Comparison of ENCODE assay signal across 19 cellular contexts in genomic region chr6:118319890-118320289, GRCh38.
A peak's percentile ranks its signal among the peaks of the same experiment; 100 is the strongest.
DNase-seq lines count a peak whose midpoint lies in the region; ATAC-seq, FAIRE-seq and TF ChIP-seq lines count a peak whose summit lies in the region.
"Had no signal": no experiment of that assay in that cellular context is flagged by ENCODE, and none has a peak within 500 bp of the region (broad histone marks: within the 10 kb centered on the region; RNA-seq: fewer than 3 reads in every experiment).

No MANE protein-coding gene starts in this region.

- no peak overlapping the region for H3K9ac ChIP-seq in K562 (ENCODE audit: insufficient read depth in 1 of 2, low read depth in 2 of 2, low read length in 2 of 2)
- H3K9ac ChIP-seq: BLaER1 had no signal

- no peaks in the 10 kb centered on the region for H3K9me1 ChIP-seq in K562 (ENCODE audit: control insufficient read depth, insufficient read depth, low read length)

- no peaks in the 10 kb centered on the region for H3K36me3 ChIP-seq in K562 (ENCODE audit: control insufficient read depth, insufficient read depth, low read length)
- H3K36me3 ChIP-seq: BLaER1, brain microvascular endothelial cell had no signal

- WGBS in K562 (ENCODE audit: insufficient coverage, low coverage, missing lambda C conversion rate), result 0% methylated on average over 3 of the region's 3 CpGs

- TF ChIP-seq RAD21 in K562 (CRISPR knock-in tag; conservative IDR thresholded peaks at IDR 0.05 in 1 of 2, IDR thresholded peaks at IDR 0.05 in 1 of 2), result peak in 1 of 2 experiments; percentile 38; a peak in 2 of 4 replicates

- no peak overlapping the region for H3K4me2 ChIP-seq in K562 (ENCODE audit: insufficient read depth, low read length)
- H3K4me2 ChIP-seq: BLaER1 had no signal

- H3K9me3 ChIP-seq in K562 (replicated peaks; ENCODE audit: control insufficient read depth, insufficient read depth, low read depth, low read length), result no peaks in the 10 kb centered on the region
- H3K9me3 ChIP-seq: BLaER1 had no signal

- H3K4me3 ChIP-seq in K562, result no peak overlapping the region
- H3K4me3 ChIP-seq: BLaER1, SK-N-MC had no signal

- ATAC-seq in K562 (peak; percentile 56; the same call in 1 of the 3 replicates), HG03432 (IDR thresholded peaks at IDR 0.05; ENCODE audit: unreplicated experiment) (no peak), HG03565 (IDR thresholded peaks at IDR 0.05; ENCODE audit: unreplicated experiment) (no peak), natural killer cell (no peak)
- ATAC-seq: activated CD8-positive, alpha-beta memory T cell treated with anti-CD3 and anti-CD28 coated beads, Interleukin-2, amount 10 ng/mL, durations not matched to agents 7 days and 5 days had no signal

- CTCF ChIA-PET in K562 (lab: Yijun Ruan, JAX; ENCODE audit: low intra/inter-chr PET ratio), result no interaction called here

- H3K79me2 ChIP-seq in K562 (ENCODE audit: control insufficient read depth, insufficient read depth, low read length), result no peaks in the 10 kb centered on the region

- no peak overlapping the region for H3K4me3 Mint-ChIP-seq in natural killer cell
- H3K4me3 Mint-ChIP-seq: activated CD8-positive, alpha-beta memory T cell treated with anti-CD3 and anti-CD28 coated beads, Interleukin-2, amount 10 ng/mL, durations not matched to agents 7 days and 5 days; immature natural killer cell had no signal

- intact Hi-C loops in K562 (cut with micrococcal nuclease) (no loop called here), natural killer cell (cut with micrococcal nuclease) (no loop called here)

- no peak overlapping the region for H3K27ac Mint-ChIP-seq in natural killer cell
- H3K27ac Mint-ChIP-seq: activated CD8-positive, alpha-beta memory T cell treated with anti-CD3 and anti-CD28 coated beads, Interleukin-2, amount 10 ng/mL, durations not matched to agents 7 days and 5 days; immature natural killer cell had no signal

- no peaks in the 10 kb centered on the region for H3K9me3 Mint-ChIP-seq in natural killer cell
- H3K9me3 Mint-ChIP-seq: immature natural killer cell had no signal

- FAIRE-seq in GM12892 (lab: Jason Lieb, UNC), result peak; percentile 58
- FAIRE-seq in K562 (lab: Jason Lieb, UNC), result no peak
- FAIRE-seq: GM18507 had no signal

- in situ Hi-C loops in K562 (cut with MboI), result no loop called here

- POLR2A ChIA-PET in K562 (lab: Yijun Ruan, JAX), result interaction anchor here (1.1 kb wide), 1 partner anchor 11 kb away, joined by 3 read pairs; no protein-coding TSS in a partner anchor

- TF ChIP-seq CTCF in K562 (IDR thresholded peaks at IDR 0.05 in 2 of 3, conservative IDR thresholded peaks at IDR 0.05 in 1 of 3; ENCODE audit: insufficient read depth in 2 of 3, low read depth in 1 of 3, low read length in 3 of 3) (peak in 1 of 3 experiments; percentile 44; a peak in 2 of 6 replicates), natural killer cell (IDR thresholded peaks at IDR 0.05) (no peak)

- TF ChIP-seq EP300 in K562 (IDR thresholded peaks at IDR 0.05; ENCODE audit: low read length), result no peak

- H3K4me1 Mint-ChIP-seq in natural killer cell, result no peaks in the 10 kb centered on the region
- H3K4me1 Mint-ChIP-seq: activated CD8-positive, alpha-beta memory T cell treated with anti-CD3 and anti-CD28 coated beads, Interleukin-2, amount 10 ng/mL, durations not matched to agents 7 days and 5 days; immature natural killer cell had no signal

- no peaks in the 10 kb centered on the region for H3K4me1 ChIP-seq in K562 (replicated peaks in 1 of 2; ENCODE audit: control insufficient read depth in 2 of 2, insufficient read depth in 2 of 2, low read length in 2 of 2)

- H3K27me3 ChIP-seq in K562 (ENCODE audit: control insufficient read depth in 2 of 2, insufficient read depth in 2 of 2, low read length in 2 of 2), result peaks cover 0 to 8% of the 10 kb centered on the region in 2 experiments; a peak in 2 of 5 replicates
- H3K27me3 ChIP-seq: BLaER1, brain microvascular endothelial cell had no signal

- BruUV-seq in K562 (replicated peaks; lab: Mats Ljungman, UMichigan), result no TSS peak

- H4K20me1 ChIP-seq in K562 (replicated peaks; ENCODE audit: control insufficient read depth, insufficient read depth, low read length), result no peaks in the 10 kb centered on the region
- H4K20me1 ChIP-seq: BLaER1 had no signal

- H3K27ac ChIP-seq in K562 (ENCODE audit: extremely low read depth, low read depth, low read length), result no peak overlapping the region
- H3K27ac ChIP-seq: BLaER1, brain microvascular endothelial cell, SK-N-MC had no signal

- DNase-seq in GM12892 (ENCODE audit: insufficient read length), result no peak
- DNase-seq in NCI-H146 (lab: John Stamatoyannopoulos, UW), result peak; percentile 69
- DNase-seq in K562 (ENCODE audit: extremely low read depth in 1 of 4, low spot score in 3 of 4), result no peak
- DNase-seq in pons (ENCODE audit: low spot score), result peak; percentile 60
- no peak for DNase-seq in islet precursor cell
- no peak for DNase-seq in natural killer cell
- DNase-seq: activated CD8-positive, alpha-beta memory T cell treated with anti-CD3 and anti-CD28 coated beads, Interleukin-2, amount 10 ng/mL, durations not matched to agents 7 days and 5 days; activated naive CD4-positive, alpha-beta T cell; brain microvascular endothelial cell; effector memory CD4-positive, alpha-beta T cell; HCEC 1CT; immature natural killer cell; NCI-H526 treated with DMSO at 0.1 percent for 48 hours; stimulated activated CD4-positive, alpha-beta T cell treated with anti-CD3 and anti-CD28 coated beads, Interleukin-2, amount 100 ng/mL, for 48 hours had no signal

- TF ChIP-seq POLR2A in GM12892 (IDR thresholded peaks at IDR 0.05; ENCODE audit: low read depth, low read length) (no peak), K562 (conservative IDR thresholded peaks at IDR 0.05) (no peak)

- peaks cover 2 to 18% of the 10 kb centered on the region in 2 donors for H3K27me3 Mint-ChIP-seq in natural killer cell (ENCODE audit: low read depth in 2 of 2)

- H2AFZ ChIP-seq in K562 (ENCODE audit: low read depth, low read length), result no peak overlapping the region

- no peaks in the 10 kb centered on the region for H3K36me3 Mint-ChIP-seq in natural killer cell
- H3K36me3 Mint-ChIP-seq: activated CD8-positive, alpha-beta memory T cell treated with anti-CD3 and anti-CD28 coated beads, Interleukin-2, amount 10 ng/mL, durations not matched to agents 7 days and 5 days; immature natural killer cell had no signal

TF ChIP-seq in K562, 482 proteins besides CTCF, POLR2A, EP300 and RAD21:
- TF ChIP-seq SMARCA5 (IDR thresholded peaks at IDR 0.05) (no peak), PTBP1 (IDR thresholded peaks at IDR 0.05; ENCODE audit: low read depth, low read length) (no peak), ZNF76 (CRISPR knock-in tag; IDR thresholded peaks at IDR 0.05; ENCODE audit: borderline replicate concordance) (no peak), ZNF512 (tag; IDR thresholded peaks at IDR 0.05) (no peak), HDGF (IDR thresholded peaks at IDR 0.05) (no peak), NFXL1 (CRISPR knock-in tag; IDR thresholded peaks at IDR 0.05) (no peak), KHSRP (IDR thresholded peaks at IDR 0.05) (no peak)

Comparison
In these comparisons a context has a peak if more than half of its experiments do, and no peak if none do; other contexts are left out.
1. DNase-seq: peak in NCI-H146 (single experiment) and pons (single experiment); none in GM12892 (single experiment), K562 (0 of 4), islet precursor cell (single experiment) and natural killer cell (single experiment).